ENCODE assay signal across 20 cellular contexts in genomic region chr11:58504232-58504631, GRCh38. TPM values are rescaled to one million over a fixed set of nuclear protein-coding genes. Genes with fewer than 3 reads are reported as not detected.
DNase-seq lines count a peak whose midpoint lies in the region; ATAC-seq and TF ChIP-seq lines count a peak whose summit lies in the region.
"Had no signal": no experiment of that assay in that cellular context is flagged by ENCODE, and none has a peak within 500 bp of the region (broad histone marks: within the 10 kb centered on the region; RNA-seq: fewer than 3 reads in every experiment).

No MANE protein-coding gene starts in this region.

- peak overlapping the region; percentile 48 for H3K4me3 Mint-ChIP-seq in activated CD4-positive, alpha-beta T cell treated with anti-CD3 and anti-CD28 coated beads for 36 hours
- H3K4me3 Mint-ChIP-seq in activated T-cell treated with anti-CD3 and anti-CD28 coated beads, Interleukin-2, amount 50 U/mL, for 72 hours: peak overlapping the region; percentile 9 to 34
- H3K4me3 Mint-ChIP-seq in stimulated activated memory B cell treated with anti-CD40 and anti-IgM and Interleukin-4, amounts not matched to agents 10 μg/mL and 1 μg/mL and 100 μg/mL, for 72 hours: peak overlapping the region; percentile 42
- H3K4me3 Mint-ChIP-seq: CD4-positive, alpha-beta memory T cell had no signal

- in situ Hi-C loops in IMR-90 (cut with MboI; ENCODE audit: low sequenced_read_pairs): loop anchor here (25.0 kb wide), 1 partner anchor 1017 kb away; no protein-coding TSS in a partner anchor

- H3K4me2 ChIP-seq in IMR-90 (ENCODE audit: low read depth, low read length): no peak overlapping the region
- H3K4me2 ChIP-seq: A549 had no signal

- peak overlapping the region; percentile 6; the same call in 1 of the 2 replicates for H2BK20ac ChIP-seq in IMR-90 (ENCODE audit: low read depth, low read length)

- no peak overlapping the region for H3K23ac ChIP-seq in IMR-90 (ENCODE audit: low read depth, low read length)

- no peak for TF ChIP-seq CTCF in IMR-90 (conservative IDR thresholded peaks at IDR 0.05; ENCODE audit: low read depth, low read length)

- H3K18ac ChIP-seq in IMR-90 (ENCODE audit: low read depth, low read length): peak overlapping the region; percentile 77; the same call in 1 of the 2 replicates

- no peak for TF ChIP-seq POLR2A in IMR-90 (IDR thresholded peaks at IDR 0.05; ENCODE audit: low read depth, low read length)

- H2AK9ac ChIP-seq in IMR-90 (replicated peaks; ENCODE audit: low read depth, low read length, poor library complexity): no peak overlapping the region

- H3K9ac ChIP-seq in IMR-90 (ENCODE audit: low read depth, low read length): no peak overlapping the region
- H3K9ac ChIP-seq: GM23248 had no signal

- no peaks in the 10 kb centered on the region for H3K27me3 Mint-ChIP-seq in activated CD4-positive, alpha-beta T cell treated with anti-CD3 and anti-CD28 coated beads for 36 hours
- no peaks in the 10 kb centered on the region for H3K27me3 Mint-ChIP-seq in activated T-cell treated with anti-CD3 and anti-CD28 coated beads, Interleukin-2, amount 50 U/mL, for 72 hours (ENCODE audit: low read depth)
- no peaks in the 10 kb centered on the region for H3K27me3 Mint-ChIP-seq in stimulated activated memory B cell treated with anti-CD40 and anti-IgM and Interleukin-4, amounts not matched to agents 10 μg/mL and 1 μg/mL and 100 μg/mL, for 72 hours
- H3K27me3 Mint-ChIP-seq: CD4-positive, alpha-beta memory T cell had no signal

- 80% methylated on average over 1 of the region's 6 CpGs; no CpG with 5 or more reads in 1 of the 2 experiments for WGBS in IMR-90 (ENCODE audit: extremely low coverage in 2 of 2, insufficient read length in 1 of 2), 2 experiments

- TF ChIP-seq RAD21 in IMR-90 (IDR thresholded peaks at IDR 0.05; ENCODE audit: low read length): no peak

- no peaks in the 10 kb centered on the region for H3K9me3 ChIP-seq in IMR-90 (ENCODE audit: control insufficient read depth, insufficient read depth, low read length)
- H3K9me3 ChIP-seq: A549, HAP-1 had no signal

- peak overlapping the region; percentile 48 for H3K27ac Mint-ChIP-seq in activated CD4-positive, alpha-beta T cell treated with anti-CD3 and anti-CD28 coated beads for 36 hours
- no peak overlapping the region for H3K27ac Mint-ChIP-seq in activated T-cell treated with anti-CD3 and anti-CD28 coated beads, Interleukin-2, amount 50 U/mL, for 72 hours
- peak overlapping the region; percentile 96 for H3K27ac Mint-ChIP-seq in stimulated activated memory B cell treated with anti-CD40 and anti-IgM and Interleukin-4, amounts not matched to agents 10 μg/mL and 1 μg/mL and 100 μg/mL, for 72 hours

- peaks cover 2% of the 10 kb centered on the region; the same call in 1 of the 2 replicates for H3K9me1 ChIP-seq in IMR-90 (ENCODE audit: insufficient read depth, low read length)

- H3K36me3 ChIP-seq in IMR-90 (ENCODE audit: control insufficient read depth, insufficient read depth, low read length): no peaks in the 10 kb centered on the region
- H3K36me3 ChIP-seq: HAP-1 had no signal

- H3K9me3 Mint-ChIP-seq in activated CD4-positive, alpha-beta T cell treated with anti-CD3 and anti-CD28 coated beads for 36 hours (ENCODE audit: low read depth): no peaks in the 10 kb centered on the region
- peaks cover 0 to 2% of the 10 kb centered on the region in 2 donors for H3K9me3 Mint-ChIP-seq in activated T-cell treated with anti-CD3 and anti-CD28 coated beads, Interleukin-2, amount 50 U/mL, for 72 hours
- peaks cover 5% of the 10 kb centered on the region for H3K9me3 Mint-ChIP-seq in stimulated activated memory B cell treated with anti-CD40 and anti-IgM and Interleukin-4, amounts not matched to agents 10 μg/mL and 1 μg/mL and 100 μg/mL, for 72 hours
- H3K9me3 Mint-ChIP-seq: CD4-positive, alpha-beta memory T cell had no signal

- POLR2A ChIA-PET in activated CD4-positive, alpha-beta T cell treated with anti-CD3 and anti-CD28 coated beads for 36 hours (lab: Charles Lee): interaction anchor here (0.5 to 0.7 kb wide), 2 partner anchors 22 to 109 kb away, joined by 3 to 4 read pairs; no protein-coding TSS in a partner anchor
- POLR2A ChIA-PET in IMR-90 (lab: Charles Lee; ENCODE audit: unreplicated experiment): no interaction called here

- no peak overlapping the region for H3K56ac ChIP-seq in IMR-90 (ENCODE audit: extremely low read depth, insufficient read depth, low read length)

- H4K8ac ChIP-seq in IMR-90 (ENCODE audit: low read depth in 2 of 2, low read length in 2 of 2): no peak overlapping the region

- H2BK15ac ChIP-seq in IMR-90 (ENCODE audit: low read depth, low read length): no peak overlapping the region

- H3K14ac ChIP-seq in IMR-90 (replicated peaks; ENCODE audit: low read depth, low read length): no peak overlapping the region

- no peak overlapping the region for H2AFZ ChIP-seq in IMR-90 (replicated peaks; ENCODE audit: low read length, poor library complexity)
- H2AFZ ChIP-seq: GM23248 had no signal

- no peak for DNase-seq in activated CD4-positive, alpha-beta T cell treated with anti-CD3 and anti-CD28 coated beads for 36 hours
- no peak for DNase-seq in activated CD4-positive, alpha-beta T cell treated with anti-CD3 and anti-CD28 coated beads for 1 hour
- no peak for DNase-seq in activated T-cell treated with anti-CD3 and anti-CD28 coated beads, Interleukin-2, amount 50 U/mL, for 72 hours
- DNase-seq in activated T-cell treated with anti-CD3 and anti-CD28 coated beads, Interleukin-2, amount 50 U/mL, for 1 hour: no peak
- DNase-seq in IMR-90 (no peak), medulla oblongata (ENCODE audit: extremely low spot score) (no peak), DMS114 treated with DMSO at 0.1 percent for 48 hours (lab: John Stamatoyannopoulos, UW; ENCODE audit: unreplicated experiment) (no peak)
- DNase-seq: AML-193; CD4-positive, alpha-beta memory T cell; DMS79 treated with DMSO at 0.1 percent for 48 hours; GF-D8; GM23248 had no signal

- H2BK120ac ChIP-seq in IMR-90 (ENCODE audit: low read depth, low read length): 0 out of 2 replicates have a peak overlapping the region, but pooled peaks have one; percentile 53

- no peak for ATAC-seq in activated CD4-positive, alpha-beta T cell treated with anti-CD3 and anti-CD28 coated beads for 36 hours
- ATAC-seq in activated T-cell treated with anti-CD3 and anti-CD28 coated beads, Interleukin-2, amount 50 U/mL, for 72 hours (replicated peaks in 1 of 2): no peak
- no peak for ATAC-seq in IMR-90 (ENCODE audit: low read depth)
- no peak for ATAC-seq in stimulated activated memory B cell treated with anti-CD40 and anti-IgM and Interleukin-4, amounts not matched to agents 10 μg/mL and 1 μg/mL and 100 μg/mL, for 72 hours
- ATAC-seq: A549, HepG2 had no signal

- H2AK5ac ChIP-seq in IMR-90 (ENCODE audit: low read depth, low read length): 0 out of 2 replicates have a peak overlapping the region, but pooled peaks have one; percentile 31

- no peaks in the 10 kb centered on the region for H3K27me3 ChIP-seq in IMR-90 (ENCODE audit: control insufficient read depth, insufficient read depth, low read length)

- no peak overlapping the region; the same call in 1 of the 2 replicates for H3K4ac ChIP-seq in IMR-90 (ENCODE audit: low read depth, low read length)

- H3K36me3 Mint-ChIP-seq in activated CD4-positive, alpha-beta T cell treated with anti-CD3 and anti-CD28 coated beads for 36 hours (ENCODE audit: low read depth): peaks cover 7% of the 10 kb centered on the region
- H3K36me3 Mint-ChIP-seq in activated T-cell treated with anti-CD3 and anti-CD28 coated beads, Interleukin-2, amount 50 U/mL, for 72 hours (ENCODE audit: insufficient read depth in 2 of 2): peaks cover 2 to 4% of the 10 kb centered on the region in 2 donors
- peaks cover 27% of the 10 kb centered on the region for H3K36me3 Mint-ChIP-seq in stimulated activated memory B cell treated with anti-CD40 and anti-IgM and Interleukin-4, amounts not matched to agents 10 μg/mL and 1 μg/mL and 100 μg/mL, for 72 hours

- H3K27ac ChIP-seq in IMR-90 (ENCODE audit: insufficient read depth, low read length): no peak overlapping the region
- H3K27ac ChIP-seq: 22Rv1, A549, C4-2B, GM23248 had no signal

- peaks cover 20% of the 10 kb centered on the region for H3K4me1 Mint-ChIP-seq in activated CD4-positive, alpha-beta T cell treated with anti-CD3 and anti-CD28 coated beads for 36 hours
- H3K4me1 Mint-ChIP-seq in activated T-cell treated with anti-CD3 and anti-CD28 coated beads, Interleukin-2, amount 50 U/mL, for 72 hours (ENCODE audit: low read depth): peaks cover 21% of the 10 kb centered on the region
- H3K4me1 Mint-ChIP-seq in stimulated activated memory B cell treated with anti-CD40 and anti-IgM and Interleukin-4, amounts not matched to agents 10 μg/mL and 1 μg/mL and 100 μg/mL, for 72 hours: peaks cover 45% of the 10 kb centered on the region
- H3K4me1 Mint-ChIP-seq: CD4-positive, alpha-beta memory T cell had no signal

- dilution Hi-C loops in IMR-90 (cut with HindIII; ENCODE audit: low sequenced_read_pairs, unreplicated experiment): no loop called here

- no TSS peak for BruUV-seq in IMR-90 (replicated peaks; lab: Mats Ljungman, UMichigan)

- H4K91ac ChIP-seq in IMR-90 (ENCODE audit: insufficient read depth, low read depth, low read length): peak overlapping the region; percentile 42; the same call in 1 of the 2 replicates

- CTCF ChIA-PET in activated CD4-positive, alpha-beta T cell treated with anti-CD3 and anti-CD28 coated beads for 36 hours (lab: Charles Lee): interaction anchor here (0.5 to 3.7 kb wide), 3 partner anchors 14 to 796 kb away, joined by 3 to 21 read pairs (median 5); no protein-coding TSS in a partner anchor
- CTCF ChIA-PET in IMR-90 (lab: Yijun Ruan, JAX): interaction anchor here (0.6 kb wide), 1 partner anchor 72 kb away, joined by 3 read pairs; no protein-coding TSS in a partner anchor

- no peaks in the 10 kb centered on the region for H3K79me1 ChIP-seq in IMR-90 (ENCODE audit: low read depth in 1 of 2, low read length in 2 of 2)

- peaks cover 4% of the 10 kb centered on the region; the same call in 1 of the 2 replicates for H3K4me1 ChIP-seq in IMR-90 (ENCODE audit: control insufficient read depth, insufficient read depth, low read length)
- H3K4me1 ChIP-seq: A549, HAP-1 had no signal

- intact Hi-C loops in activated CD4-positive, alpha-beta T cell treated with anti-CD3 and anti-CD28 coated beads for 36 hours (cut with DNase I, micrococcal nuclease): no loop called here
- intact Hi-C loops in IMR-90 (cut with micrococcal nuclease): no loop called here

- no peak overlapping the region for H3K4me3 ChIP-seq in IMR-90 (ENCODE audit: insufficient read depth, low read depth, low read length)
- H3K4me3 ChIP-seq: A549, GM23248, HAP-1 had no signal

- H4K5ac ChIP-seq in IMR-90 (ENCODE audit: low read depth, low read length): peak overlapping the region; percentile 42; the same call in 1 of the 2 replicates

- no peaks in the 10 kb centered on the region for H4K20me1 ChIP-seq in IMR-90 (ENCODE audit: insufficient read depth, low read length)

- no peak overlapping the region for H2BK5ac ChIP-seq in IMR-90 (ENCODE audit: low read depth, low read length, poor library complexity, severe bottlenecking)

RNA-seq across cellular contexts. Expression of gene OR5B21, which starts 3.7 kb away (rescaled TPM):
- under 1 TPM in 1 of 2 experiments, not detected in 1; 0.33 TPM for total RNA-seq in activated CD4-positive, alpha-beta T cell treated with anti-CD3 and anti-CD28 coated beads for 36 hours
- total RNA-seq in activated T-cell treated with anti-CD3 and anti-CD28 coated beads, Interleukin-2, amount 50 U/mL, for 72 hours: under 1 TPM in 1 of 2 donors, not detected in 1; 0.35 TPM
- not detected in 2 replicates for total RNA-seq in IMR-90 (2012; rRNA removed)
- not detected in 2 replicates for polyA plus RNA-seq in IMR-90 (2012; rRNA removed)
- polyA plus RNA-seq in IMR-90 (2012; cell fraction: cytosol; rRNA removed): not detected in 2 replicates
- polyA plus RNA-seq in IMR-90 (2012; cell fraction: nucleus; rRNA removed; ENCODE audit: low replicate concordance): 0.11 TPM in 1 of 2 replicates, not detected in the other
- total RNA-seq: GM23248, H4, HepG2 had no signal
- polyA plus RNA-seq: A549; BJ; CD4-positive, alpha-beta memory T cell; GM23248; HepG2 had no signal
